8 cellular contexts compared by ENCODE assay signal in the genomic region with DNA sequence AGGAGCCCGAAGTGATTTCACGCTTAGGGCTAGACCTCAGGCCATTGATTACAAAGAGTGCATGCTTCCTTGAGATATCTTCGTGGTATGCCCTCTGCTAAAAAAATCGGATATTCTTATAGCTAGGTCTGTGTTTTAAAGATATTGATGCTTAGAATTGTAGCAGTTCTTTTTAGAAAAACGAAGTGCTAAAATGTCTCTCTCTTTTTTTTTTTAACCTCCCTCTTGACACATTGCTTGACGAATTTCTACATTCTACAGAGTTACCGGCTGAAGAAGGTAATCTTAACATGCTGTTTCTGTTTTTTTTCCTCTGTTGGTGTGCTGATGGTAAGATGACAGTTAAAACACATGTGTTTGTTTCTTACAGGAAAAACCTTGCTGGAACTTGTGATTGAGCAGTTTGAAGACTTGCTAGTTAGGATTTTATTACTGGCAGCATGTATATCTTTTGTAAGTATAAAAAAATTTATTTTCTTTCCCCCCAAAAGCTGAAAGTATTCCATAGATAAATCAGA. TPM values are rescaled to one million over a fixed set of nuclear protein-coding genes. Genes with fewer than 3 reads are reported as not detected.
DNase-seq lines count a peak whose midpoint lies in the region; ATAC-seq and TF ChIP-seq lines count a peak whose summit lies in the region.

No MANE protein-coding gene starts in this region.

- intact Hi-C loops in PC-3 (cut with micrococcal nuclease) = no loop called here

- H3K9ac ChIP-seq in PC-3 (ENCODE audit: low read length) (peak overlapping the region; percentile 96), rectal smooth muscle tissue (ENCODE audit: low read length) (peak overlapping the region; percentile 94)

- H3K4me1 ChIP-seq in PC-3 (ENCODE audit: insufficient read depth, low read length) = peaks cover 45% of the 10 kb centered on the region
- H3K4me1 ChIP-seq in rectal smooth muscle tissue (ENCODE audit: control insufficient read depth, insufficient read depth, low read length) = peaks cover 11% of the 10 kb centered on the region

- no peaks in the 10 kb centered on the region for H3K9me3 ChIP-seq in PC-3 (ENCODE audit: low read length)

- peak overlapping the region; percentile 89 for H3K4me2 ChIP-seq in PC-3 (ENCODE audit: low read length)

- peaks cover 60% of the 10 kb centered on the region for H3K79me2 ChIP-seq in PC-3 (ENCODE audit: low read length)

- H3K36me3 ChIP-seq in PC-3 (ENCODE audit: low read depth, low read length) (peaks cover 43% of the 10 kb centered on the region), rectal smooth muscle tissue (ENCODE audit: control insufficient read depth, insufficient read depth, low read length) (no peaks in the 10 kb centered on the region)

- H3K27ac ChIP-seq in PC-3 (ENCODE audit: low read length) = peak overlapping the region; percentile 73; the same call in 1 of the 2 replicates
- peak overlapping the region; percentile 94 for H3K27ac ChIP-seq in epithelial cell of prostate
- H3K27ac ChIP-seq in rectal smooth muscle tissue (ENCODE audit: low read depth, low read length) = peak overlapping the region; percentile 92

- peak overlapping the region; percentile 85 for H3K4me3 ChIP-seq in PC-3 (ENCODE audit: low read length)
- peak overlapping the region; percentile 97 for H3K4me3 ChIP-seq in rectal smooth muscle tissue (ENCODE audit: low read length)

- POLR2A ChIA-PET in PC-3 (lab: Charles Lee; ENCODE audit: unreplicated experiment) = interaction anchor here (0.6 kb wide), 2 partner anchors 66 to 72 kb away, joined by 3 read pairs; no protein-coding TSS in a partner anchor

- no peaks in the 10 kb centered on the region for H3F3A ChIP-seq in PC-3 (ENCODE audit: low read length, unreplicated experiment)

- no TSS peak for BruUV-seq in PC-3 (replicated peaks; lab: Mats Ljungman, UMichigan)

- no peak for TF ChIP-seq CTCF in PC-3 (conservative IDR thresholded peaks at IDR 0.05; ENCODE audit: low read depth, low read length)

- H4K20me1 ChIP-seq in PC-3 (ENCODE audit: low read length) = peaks cover 55% of the 10 kb centered on the region

- H3K27me3 ChIP-seq in PC-3 (ENCODE audit: low read length) (no peaks in the 10 kb centered on the region), rectal smooth muscle tissue (ENCODE audit: control insufficient read depth, insufficient read depth, low read length) (no peaks in the 10 kb centered on the region)

- ATAC-seq in GM18873 (IDR thresholded peaks at IDR 0.05; ENCODE audit: low FRiP score, unreplicated experiment) (peak; percentile 14), PC-3 (no peak), GM19328 (IDR thresholded peaks at IDR 0.05; ENCODE audit: unreplicated experiment) (no peak), esophagus mucosa (no peak)

- no peak overlapping the region for H2AFZ ChIP-seq in PC-3 (ENCODE audit: low read length)

- CTCF ChIA-PET in PC-3 (lab: Charles Lee) = no interaction called here

- H3K9me2 ChIP-seq in PC-3 (replicated peaks; ENCODE audit: low read length) = no peaks in the 10 kb centered on the region

- no peak for DNase-seq in PC-3
- DNase-seq in epithelial cell of prostate (ENCODE audit: low read depth, low spot score) = no peak
- no peak for DNase-seq in GM19238 (ENCODE audit: insufficient read length, low spot score)
- no peak for DNase-seq in AG08396 (ENCODE audit: low spot score)

RNA-seq across cellular contexts. Expression of a gene that starts 1.4 kb away (rescaled TPM):
- total RNA-seq in PC-3 (2014; rRNA removed) (174 and 211 TPM in 2 replicates), esophagus mucosa (194 TPM)
